ENCODE assay signal across 9 cellular contexts in genomic region chr19:7494416-7495098, GRCh38. TPM values are rescaled to one million over a fixed set of nuclear protein-coding genes. Genes with fewer than 3 reads are reported as not detected.
DNase-seq lines count a peak whose midpoint lies in the region; ATAC-seq and TF ChIP-seq lines count a peak whose summit lies in the region.
"Had no signal": no experiment of that assay in that cellular context is flagged by ENCODE, and none has a peak within 500 bp of the region (broad histone marks: within the 10 kb centered on the region; RNA-seq: fewer than 3 reads in every experiment).

No MANE protein-coding gene starts in this region.

- no peaks in the 10 kb centered on the region for H3K9me3 ChIP-seq in adrenal gland (replicated peaks in 1 of 3)
- no peaks in the 10 kb centered on the region for H3K9me3 ChIP-seq in upper lobe of right lung

- peaks cover under 1% of the 10 kb centered on the region for H3K9me3 Mint-ChIP-seq in nephron progenitor cell
- H3K9me3 Mint-ChIP-seq: central memory CD8-positive, alpha-beta T cell had no signal

- H3K4me1 Mint-ChIP-seq in nephron progenitor cell, result peaks cover 22% of the 10 kb centered on the region

- peak; percentile 52 for ATAC-seq in upper lobe of right lung

- no peaks in the 10 kb centered on the region for H3K36me3 ChIP-seq in adrenal gland (replicated peaks in 1 of 2)
- no peaks in the 10 kb centered on the region for H3K36me3 ChIP-seq in upper lobe of right lung

- H3K27me3 ChIP-seq in adrenal gland (no peaks in the 10 kb centered on the region), upper lobe of right lung (no peaks in the 10 kb centered on the region)

- H3K27me3 Mint-ChIP-seq in nephron progenitor cell (ENCODE audit: low read depth, poor library complexity), result peaks cover 38% of the 10 kb centered on the region

- H3K27ac Mint-ChIP-seq in nephron progenitor cell, result peak overlapping the region; percentile 91

- H3K4me1 ChIP-seq in adrenal gland (replicated peaks in 1 of 2) (peaks cover 17 to 36% of the 10 kb centered on the region in 2 donors), upper lobe of right lung (peaks cover 9% of the 10 kb centered on the region)

- intact Hi-C loops in adrenal gland (cut with DNase I) (no loop called here), upper lobe of right lung (cut with DNase I) (no loop called here), lower leg skin (cut with DNase I; ENCODE audit: low total_unique reads) (no loop called here)

- peak overlapping the region; percentile 34 to 97 (median 88) for H3K27ac ChIP-seq in adrenal gland
- peak overlapping the region; percentile 71 for H3K27ac ChIP-seq in upper lobe of right lung

- peak in 5 of 6 experiments; percentile 27 to 67 (median 62) for TF ChIP-seq CTCF in adrenal gland (IDR thresholded peaks at IDR 0.05)
- TF ChIP-seq CTCF in nephron progenitor cell (IDR thresholded peaks at IDR 0.05), result no peak
- peak; percentile 14 for TF ChIP-seq CTCF in upper lobe of right lung (IDR thresholded peaks at IDR 0.05)
- no peak for TF ChIP-seq CTCF in lower leg skin (IDR thresholded peaks at IDR 0.05)

- DNase-seq in adrenal gland, result peak; percentile 88 to 97 (median 95)
- DNase-seq in foreskin melanocyte, result peak; percentile 46
- peak; percentile 31 for DNase-seq in nephron progenitor cell
- DNase-seq in upper lobe of right lung, result no peak
- no peak for DNase-seq in lower leg skin (ENCODE audit: low spot score in 2 of 2)
- no peak for DNase-seq in NCI-H510A (lab: John Stamatoyannopoulos, UW)
- no peak for DNase-seq in DMS 273 (lab: John Stamatoyannopoulos, UW; ENCODE audit: unreplicated experiment)

- H3K36me3 Mint-ChIP-seq in nephron progenitor cell (ENCODE audit: low read depth), result no peaks in the 10 kb centered on the region

- H3K4me3 ChIP-seq in adrenal gland, result no peak overlapping the region
- H3K4me3 ChIP-seq in upper lobe of right lung, result no peak overlapping the region
- no peak overlapping the region for H3K4me3 ChIP-seq in lower leg skin (ENCODE audit: low read depth, poor library complexity, severe bottlenecking)
- H3K4me3 ChIP-seq: skin epidermis had no signal

- no peak overlapping the region for H3K4me3 Mint-ChIP-seq in nephron progenitor cell
- H3K4me3 Mint-ChIP-seq: central memory CD8-positive, alpha-beta T cell had no signal

- TF ChIP-seq POLR2A in adrenal gland (IDR thresholded peaks at IDR 0.05) (peak; percentile 29 to 79), lower leg skin (IDR thresholded peaks at IDR 0.05) (no peak)

- WGBS in adrenal gland, 4 donors, result 11 to 27% (median 22%) methylated on average over 10 to 13 of the region's 13 CpGs
- 41 to 44% methylated on average over 13 of the region's 13 CpGs for WGBS in lower leg skin, 2 donors

RNA-seq across cellular contexts. Expression of gene PEX11G, which starts 5.7 kb away (rescaled TPM):
- 10 to 100 TPM in 5 of 8 donors, 1 to 10 TPM in 3; 4.9 to 17.5 (median 13.8) TPM for total RNA-seq in adrenal gland
- polyA plus RNA-seq in adrenal gland, result 10 to 100 TPM in 2 of 3 donors, 1 to 10 TPM in 1; 2.5 to 24.5 (median 24.0) TPM
- 3.6 TPM for total RNA-seq in upper lobe of right lung
- 1 to 10 TPM; 3.2 to 8.2 (median 4.7) TPM for total RNA-seq in lower leg skin

RNA-seq across cellular contexts. Expression of gene ZNF358, which starts 21.3 kb away (rescaled TPM):
- total RNA-seq in adrenal gland (100 to 1,000 TPM in 5 of 8 donors, 10 to 100 TPM in 3; 56.1 to 113 (median 101) TPM), upper lobe of right lung (56.9 TPM), lower leg skin (10 to 100 TPM; 30.4 to 42.8 (median 36.9) TPM)
- polyA plus RNA-seq in adrenal gland, result 100 to 1,000 TPM in 2 of 3 donors, 10 to 100 TPM in 1; 30.3 to 197 (median 148) TPM

RNA-seq across cellular contexts. Expression of gene MCOLN1, which starts 27.9 kb away (rescaled TPM):
- total RNA-seq in adrenal gland (10 to 100 TPM; 27.8 to 100.0 (median 57.1) TPM), upper lobe of right lung (55.0 TPM), lower leg skin (10 to 100 TPM; 15.2 to 37.7 (median 28.6) TPM)
- polyA plus RNA-seq in adrenal gland, result 100 to 1,000 TPM in 1 of 3 donors, 10 to 100 TPM in 2; 23.0 to 212 (median 71.4) TPM

RNA-seq across cellular contexts. Expression of gene PNPLA6, which starts 41.0 kb away (rescaled TPM):
- total RNA-seq in adrenal gland (100 to 1,000 TPM in 5 of 8 donors, 10 to 100 TPM in 3; 89.4 to 257 (median 121) TPM), upper lobe of right lung (190 TPM), lower leg skin (10 to 100 TPM; 58.3 to 89.8 (median 71.0) TPM)
- polyA plus RNA-seq in adrenal gland, result 100 to 1,000 TPM in 2 of 3 donors, 10 to 100 TPM in 1; 25.7 to 264 (median 110) TPM

Comparison
In these comparisons a context has a peak if more than half of its experiments do, and no peak if none do; other contexts are left out.
1. DNase-seq: peak in adrenal gland (7 of 7), foreskin melanocyte (single experiment) and nephron progenitor cell (single experiment); none in upper lobe of right lung (single experiment), lower leg skin (0 of 2), NCI-H510A (single experiment) and DMS 273 (single experiment).
2. CTCF ChIP-seq: peak in adrenal gland (5 of 6) and upper lobe of right lung (single experiment); none in nephron progenitor cell (single experiment) and lower leg skin (0 of 3).
3. POLR2A ChIP-seq: peak in adrenal gland (2 of 2); none in lower leg skin (0 of 2).